In genomic region chrX:57647020-57647419, GRCh38 we compare ENCODE assay signal across 18 cellular contexts.
"Had no signal": no experiment of that assay in that cellular context is flagged by ENCODE, and none has a peak within 500 bp of the region (broad histone marks: within the 10 kb centered on the region; RNA-seq: fewer than 3 reads in every experiment).

No MANE protein-coding gene starts in this region.

- H3K36me3 ChIP-seq: colonic mucosa, esophagus squamous epithelium, gastroesophageal sphincter, pancreas had no signal

- ATAC-seq: gastroesophageal sphincter, left colon, left ventricle myocardium superior, pancreas, right cardiac atrium had no signal

- H3K4me1 ChIP-seq: colonic mucosa, esophagus squamous epithelium, gastroesophageal sphincter, pancreas had no signal

- H3K27ac ChIP-seq: colonic mucosa, esophagus squamous epithelium, gastroesophageal sphincter, pancreas had no signal

- H3K9me3 ChIP-seq: colonic mucosa, esophagus squamous epithelium, gastroesophageal sphincter, pancreas had no signal

- H3K27me3 ChIP-seq: colonic mucosa, esophagus squamous epithelium, gastroesophageal sphincter, pancreas had no signal

- H3K4me3 ChIP-seq: colonic mucosa, esophagus squamous epithelium, gastroesophageal sphincter, lung, pancreas had no signal

- DNase-seq: colonic mucosa; dermis blood vessel endothelial cell; esophagus squamous epithelium; foreskin fibroblast; glutamatergic neuron; left colon; left ventricle myocardium superior; mesenchymal stem cell; naive B cell; occipital lobe; pancreas; right cardiac atrium; small intestine; stimulated activated CD4-positive, alpha-beta T cell treated with anti-CD3 and anti-CD28 coated beads, Interleukin-12 subunit alpha, Interleukin-12 subunit beta, amount 100 ng/mL, for 4 hours; stimulated activated naive CD4-positive, alpha-beta T cell; trophoblast cell had no signal
